10 cellular contexts compared by ENCODE assay signal in genomic region chr17:34562387-34562786, GRCh38. TPM values are rescaled to one million over a fixed set of nuclear protein-coding genes. Genes with fewer than 3 reads are reported as not detected.
DNase-seq lines count a peak whose midpoint lies in the region; ATAC-seq and TF ChIP-seq lines count a peak whose summit lies in the region.
"Had no signal": no experiment of that assay in that cellular context is flagged by ENCODE, and none has a peak within 500 bp of the region (broad histone marks: within the 10 kb centered on the region; RNA-seq: fewer than 3 reads in every experiment).

No MANE protein-coding gene starts in this region.

- intact Hi-C loops in Panc1 (cut with micrococcal nuclease; ENCODE audit: unreplicated experiment), result no loop called here

- no peak overlapping the region for H3K27ac Mint-ChIP-seq in glutamatergic neuron (ENCODE audit: unreplicated experiment)

- TF ChIP-seq CTCF in AG04449 (IDR thresholded peaks at IDR 0.05; ENCODE audit: insufficient read depth, low read length, missing control alignments) (peak; percentile 22), GM12864 (IDR thresholded peaks at IDR 0.05; ENCODE audit: low read depth, low read length, missing control alignments) (peak; percentile 61), Panc1 (IDR thresholded peaks at IDR 0.05) (peak; percentile 33), glutamatergic neuron (IDR thresholded peaks at IDR 0.05; ENCODE audit: partially characterized antibody, unreplicated experiment) (peak; percentile 84)

- H3K36me3 Mint-ChIP-seq in glutamatergic neuron (ENCODE audit: unreplicated experiment), result no peaks in the 10 kb centered on the region

- in situ Hi-C loops in Panc1 (cut with HindIII; ENCODE audit: low pct_unique_long_range_greater_than_20kb, low sequenced_read_pairs), result no loop called here

- DNase-seq in AG04449 (ENCODE audit: low read depth, low spot score) (no peak), GM12864 (ENCODE audit: low read depth) (peak; percentile 5), Panc1 (ENCODE audit: low read depth, low spot score) (no peak), glutamatergic neuron (no peak), NCI-H1436 (lab: John Stamatoyannopoulos, UW) (no peak), NCI-H128 (lab: John Stamatoyannopoulos, UW; ENCODE audit: unreplicated experiment) (no peak)
- DNase-seq: mucosa of descending colon, SHP77 had no signal

- peaks cover 8% of the 10 kb centered on the region for H3K27me3 ChIP-seq in Panc1 (ENCODE audit: control insufficient read depth, insufficient read depth, low read length)

- H3K9me3 Mint-ChIP-seq in glutamatergic neuron (ENCODE audit: unreplicated experiment), result no peaks in the 10 kb centered on the region

- ATAC-seq in Panc1 (peak; percentile 88), GM21515 (IDR thresholded peaks at IDR 0.05; ENCODE audit: unreplicated experiment) (no peak), GM19328 (IDR thresholded peaks at IDR 0.05; ENCODE audit: unreplicated experiment) (no peak)
- ATAC-seq: mucosa of descending colon had no signal

- H3K4me3 ChIP-seq in AG04449 (ENCODE audit: low read depth, low read length) (no peak overlapping the region), GM12864 (ENCODE audit: low read depth, low read length) (no peak overlapping the region), Panc1 (ENCODE audit: low read depth in 2 of 2, low read length in 2 of 2) (no peak overlapping the region)
- H3K4me3 ChIP-seq: mucosa of descending colon had no signal

- H3K27ac ChIP-seq in Panc1 (ENCODE audit: low read length), result no peak overlapping the region

- no peaks in the 10 kb centered on the region for H3K9me3 ChIP-seq in Panc1 (ENCODE audit: control insufficient read depth, insufficient read depth, low read depth, low read length)
- H3K9me3 ChIP-seq: mucosa of descending colon had no signal

- no peaks in the 10 kb centered on the region for H3K4me1 ChIP-seq in Panc1 (ENCODE audit: control insufficient read depth, insufficient read depth, low read length)

- BruUV-seq in Panc1 (replicated peaks; lab: Mats Ljungman, UMichigan), result no TSS peak

- CTCF ChIA-PET in AG04449 (lab: Yijun Ruan, JAX), result no interaction called here
- CTCF ChIA-PET in Panc1 (lab: Charles Lee), result no interaction called here

- no peaks in the 10 kb centered on the region for H3K36me3 ChIP-seq in Panc1 (ENCODE audit: control insufficient read depth, insufficient read depth, low read length)

- peaks cover 2% of the 10 kb centered on the region for H3K4me1 Mint-ChIP-seq in glutamatergic neuron (ENCODE audit: low read depth, unreplicated experiment)

- POLR2A ChIA-PET in AG04449 (lab: Yijun Ruan, JAX), result no interaction called here
- POLR2A ChIA-PET in Panc1 (lab: Charles Lee), result no interaction called here

- no peak overlapping the region for H3K4me3 Mint-ChIP-seq in glutamatergic neuron (ENCODE audit: unreplicated experiment)

- no peaks in the 10 kb centered on the region for H3K27me3 Mint-ChIP-seq in glutamatergic neuron (ENCODE audit: unreplicated experiment)

RNA-seq across cellular contexts. Expression of gene TMEM132E, which starts 17.0 kb away (rescaled TPM):
- total RNA-seq in Panc1 (2021; ENCODE audit: unreplicated experiment), result not detected
- not detected for polyA plus RNA-seq in Panc1 (2012; ENCODE audit: insufficient read length)
- 93.6 TPM for total RNA-seq in glutamatergic neuron (ENCODE audit: unreplicated experiment)

Comparison
In these comparisons a context has a peak if more than half of its experiments do, and no peak if none do; other contexts are left out.
1. CTCF ChIP-seq: peak in every context shown above with its lines; median percentile 84 in glutamatergic neuron; 61 in GM12864; 33 in Panc1; 22 in AG04449.
2. RNA of gene TMEM132E, which starts 17.0 kb away (total RNA-seq): 93.6 TPM in glutamatergic neuron (single experiment); not detected in Panc1 (single experiment); every median in the first group is over 10 times any median in the second.